ENCODE assay signal across 8 cellular contexts in the genomic region with DNA sequence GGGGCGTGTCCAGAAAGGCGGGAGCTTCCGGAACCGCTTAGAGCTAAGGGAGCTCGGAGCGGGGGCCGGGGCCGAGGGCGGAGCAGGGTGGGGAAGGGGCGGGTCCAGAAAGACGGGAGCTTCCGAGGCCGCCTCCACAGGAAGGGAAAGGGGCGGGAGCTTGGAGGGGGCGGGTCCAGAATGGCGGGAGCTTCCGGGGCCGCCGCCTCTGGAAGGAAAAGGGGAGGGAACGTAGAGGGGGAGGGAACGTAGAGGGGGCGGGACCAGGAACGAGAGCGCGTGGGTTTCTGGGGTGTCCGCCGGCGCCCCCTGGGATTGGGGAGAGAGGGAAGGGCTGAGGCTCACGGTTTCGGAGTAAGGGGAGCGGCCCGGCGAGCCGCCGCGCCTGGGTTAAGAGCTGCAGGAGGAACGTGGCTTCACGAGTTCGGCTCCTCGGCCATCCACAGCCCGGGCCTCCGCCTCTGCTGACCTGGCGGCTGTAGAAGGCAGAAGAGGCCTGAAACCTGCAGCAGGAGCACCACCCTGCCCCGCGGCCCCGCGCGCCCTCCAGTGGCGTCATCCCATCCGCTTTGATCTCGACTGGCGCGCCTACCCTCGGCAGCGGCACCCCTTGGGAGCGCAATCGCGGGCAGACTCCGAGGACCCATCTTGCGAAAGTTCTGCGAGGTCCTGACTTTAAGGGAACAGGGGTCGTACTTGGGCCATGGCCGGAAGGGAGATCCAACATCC. TPM values are rescaled to one million over a fixed set of nuclear protein-coding genes. Genes with fewer than 3 reads are reported as not detected.
DNase-seq lines count a peak whose midpoint lies in the region; ATAC-seq and TF ChIP-seq lines count a peak whose summit lies in the region.

No MANE protein-coding gene starts in this region.

- intact Hi-C loops in IMR-90 (cut with micrococcal nuclease): loop anchor here (2.0 to 10.0 kb wide), 6 partner anchors 96 to 586 kb away; partner anchors contain the start of genes BTBD19, DYNLT4, PLK3 and RNU5D-1

- peak overlapping the region; percentile 87 for H2AK9ac ChIP-seq in IMR-90 (replicated peaks; ENCODE audit: low read depth, low read length, poor library complexity)

- H3K23ac ChIP-seq in IMR-90 (ENCODE audit: low read depth, low read length): peak overlapping the region; percentile 99

- H3K9me1 ChIP-seq in IMR-90 (ENCODE audit: insufficient read depth, low read length): no peaks in the 10 kb centered on the region

- peaks cover 6% of the 10 kb centered on the region; the same call in 1 of the 2 replicates for H3K79me2 ChIP-seq in OCI-LY3 (ENCODE audit: low read length)

- H2BK20ac ChIP-seq in IMR-90 (ENCODE audit: low read depth, low read length): peak overlapping the region; percentile 55; the same call in 1 of the 2 replicates

- peak overlapping the region; percentile 81 for H3K9ac ChIP-seq in IMR-90 (ENCODE audit: low read depth, low read length)
- peak overlapping the region; percentile 95 for H3K9ac ChIP-seq in OCI-LY3 (ENCODE audit: low read length)

- TF ChIP-seq POLR2A in IMR-90 (IDR thresholded peaks at IDR 0.05; ENCODE audit: low read depth, low read length): peak; percentile 72

- peak overlapping the region; percentile 43 for H3K18ac ChIP-seq in IMR-90 (ENCODE audit: low read depth, low read length)

- peak; percentile 72 for TF ChIP-seq RAD21 in IMR-90 (IDR thresholded peaks at IDR 0.05; ENCODE audit: low read length)

- peak overlapping the region; percentile 84 for H4K91ac ChIP-seq in IMR-90 (ENCODE audit: insufficient read depth, low read depth, low read length)

- H3K27ac ChIP-seq in IMR-90 (ENCODE audit: insufficient read depth, low read length) (peak overlapping the region; percentile 86), OCI-LY3 (ENCODE audit: low read length) (peak overlapping the region; percentile 86)

- CTCF ChIA-PET in IMR-90 (lab: Yijun Ruan, JAX): interaction anchor here (0.6 to 7.2 kb wide), 9 partner anchors 12 to 416 kb away, joined by 3 to 53 read pairs (median 4); partner anchors contain the start of gene UROD

- peak overlapping the region; percentile 95 for H4K5ac ChIP-seq in IMR-90 (ENCODE audit: low read depth, low read length)

- dilution Hi-C loops in IMR-90 (cut with HindIII; ENCODE audit: low sequenced_read_pairs, unreplicated experiment): no loop called here

- H3K4me2 ChIP-seq in IMR-90 (ENCODE audit: low read depth, low read length) (peak overlapping the region; percentile 94), OCI-LY3 (ENCODE audit: low read length) (peak overlapping the region; percentile 97)

- peak overlapping the region; percentile 100 for H2AFZ ChIP-seq in IMR-90 (replicated peaks; ENCODE audit: low read length, poor library complexity)
- H2AFZ ChIP-seq in OCI-LY3 (ENCODE audit: low read depth, low read length): peak overlapping the region; percentile 76; the same call in 1 of the 2 replicates

- peak overlapping the region; percentile 68 for H2BK5ac ChIP-seq in IMR-90 (ENCODE audit: low read depth, low read length, poor library complexity, severe bottlenecking)

- no peaks in the 10 kb centered on the region for H4K20me1 ChIP-seq in IMR-90 (ENCODE audit: insufficient read depth, low read length)
- no peaks in the 10 kb centered on the region for H4K20me1 ChIP-seq in OCI-LY3 (ENCODE audit: insufficient read depth, low read length)

- H2AK5ac ChIP-seq in IMR-90 (ENCODE audit: low read depth, low read length): peak overlapping the region; percentile 93

- peaks cover 4% of the 10 kb centered on the region; the same call in 1 of the 2 replicates for H3K4me1 ChIP-seq in IMR-90 (ENCODE audit: control insufficient read depth, insufficient read depth, low read length)
- H3K4me1 ChIP-seq in OCI-LY3 (ENCODE audit: low read length): peaks cover 33% of the 10 kb centered on the region

- H3K4me3 ChIP-seq in IMR-90 (ENCODE audit: insufficient read depth, low read depth, low read length) (peak overlapping the region; percentile 76), OCI-LY3 (ENCODE audit: low read length) (peak overlapping the region; percentile 93), epithelial cell of proximal tubule (ENCODE audit: low read depth, low read length) (peak overlapping the region; percentile 70)

- H3K14ac ChIP-seq in IMR-90 (replicated peaks; ENCODE audit: low read depth, low read length): peak overlapping the region; percentile 99

- H4K8ac ChIP-seq in IMR-90 (ENCODE audit: low read depth in 2 of 2, low read length in 2 of 2): peak overlapping the region; percentile 97 to 98

- no peaks in the 10 kb centered on the region for H3K27me3 ChIP-seq in IMR-90 (ENCODE audit: control insufficient read depth, insufficient read depth, low read length)
- no peaks in the 10 kb centered on the region for H3K27me3 ChIP-seq in OCI-LY3 (ENCODE audit: low read depth, low read length)

- H3K56ac ChIP-seq in IMR-90 (ENCODE audit: extremely low read depth, insufficient read depth, low read length): peak overlapping the region; percentile 83

- H3K9me3 ChIP-seq in IMR-90 (ENCODE audit: control insufficient read depth, insufficient read depth, low read length) (no peaks in the 10 kb centered on the region), OCI-LY3 (ENCODE audit: insufficient read depth, low read length) (no peaks in the 10 kb centered on the region)

- H3K79me1 ChIP-seq in IMR-90 (ENCODE audit: low read depth in 1 of 2, low read length in 2 of 2): peaks cover 0 to 11% of the 10 kb centered on the region in 2 experiments; a peak in 2 of 4 replicates

- no peaks in the 10 kb centered on the region for H3K36me3 ChIP-seq in IMR-90 (ENCODE audit: control insufficient read depth, insufficient read depth, low read length)
- no peaks in the 10 kb centered on the region for H3K36me3 ChIP-seq in OCI-LY3 (replicated peaks; ENCODE audit: low read depth, low read length)

- no peak overlapping the region for H2BK15ac ChIP-seq in IMR-90 (ENCODE audit: low read depth, low read length)

- peak; percentile 68 for TF ChIP-seq CTCF in IMR-90 (conservative IDR thresholded peaks at IDR 0.05; ENCODE audit: low read depth, low read length)
- TF ChIP-seq CTCF in OCI-LY3 (IDR thresholded peaks at IDR 0.05; ENCODE audit: low read depth, low read length): peak; percentile 59
- TF ChIP-seq CTCF in epithelial cell of proximal tubule (conservative IDR thresholded peaks at IDR 0.05; ENCODE audit: low read depth, low read length): peak; percentile 69

- WGBS in IMR-90 (ENCODE audit: extremely low coverage in 2 of 2, insufficient read length in 1 of 2), 2 experiments: 0% methylated on average over 34 of the region's 63 CpGs; no CpG with 5 or more reads in 1 of the 2 experiments

- peak overlapping the region; percentile 99 for H3K4ac ChIP-seq in IMR-90 (ENCODE audit: low read depth, low read length)

- ATAC-seq in GM21526 (IDR thresholded peaks at IDR 0.05; ENCODE audit: low FRiP score, unreplicated experiment) (peak; percentile 59), IMR-90 (ENCODE audit: low read depth) (peak; percentile 96)

- POLR2A ChIA-PET in IMR-90 (lab: Charles Lee; ENCODE audit: unreplicated experiment): interaction anchor here (0.6 to 1.1 kb wide), 8 partner anchors 89 to 944 kb away, joined by 3 to 7 read pairs (median 4); partner anchors contain the start of genes HECTD3, PLK3 and UROD

- in situ Hi-C loops in IMR-90 (cut with MboI; ENCODE audit: low sequenced_read_pairs): loop anchor here (5.0 to 10.0 kb wide), 2 partner anchors 291 to 469 kb away; partner anchors contain the start of genes HECTD3 and UROD

- DNase-seq in DMS153 (lab: John Stamatoyannopoulos, UW) (peak; percentile 98), IMR-90 (peak; percentile 96), activated T-cell treated with anti-CD3 and anti-CD28 coated beads for 4 hours (peak; percentile 99), epithelial cell of proximal tubule (ENCODE audit: low read depth) (peak; percentile 61), mucosa of gallbladder (ENCODE audit: low spot score) (peak; percentile 99)
- DNase-seq in stimulated activated CD8-positive, alpha-beta memory T cell treated with anti-CD3 and anti-CD28 coated beads, Interleukin-4, amount 100 ng/mL, for 24 hours (ENCODE audit: low read depth): peak; percentile 98

- no TSS peak for BruUV-seq in IMR-90 (replicated peaks; lab: Mats Ljungman, UMichigan)

- peak overlapping the region; percentile 81; the same call in 1 of the 2 replicates for H2BK120ac ChIP-seq in IMR-90 (ENCODE audit: low read depth, low read length)

TF ChIP-seq in IMR-90, 13 proteins besides CTCF, POLR2A, EP300 and RAD21 (continues in another document):
- TF ChIP-seq FOS (IDR thresholded peaks at IDR 0.05; ENCODE audit: low read depth, low read length): no peak
- 0 out of 2 replicates have a peak, but pooled peaks have one; percentile 2 for TF ChIP-seq BHLHE40 (IDR thresholded peaks at IDR 0.05; ENCODE audit: low read depth, low read length)
- TF ChIP-seq, protein P1, sequence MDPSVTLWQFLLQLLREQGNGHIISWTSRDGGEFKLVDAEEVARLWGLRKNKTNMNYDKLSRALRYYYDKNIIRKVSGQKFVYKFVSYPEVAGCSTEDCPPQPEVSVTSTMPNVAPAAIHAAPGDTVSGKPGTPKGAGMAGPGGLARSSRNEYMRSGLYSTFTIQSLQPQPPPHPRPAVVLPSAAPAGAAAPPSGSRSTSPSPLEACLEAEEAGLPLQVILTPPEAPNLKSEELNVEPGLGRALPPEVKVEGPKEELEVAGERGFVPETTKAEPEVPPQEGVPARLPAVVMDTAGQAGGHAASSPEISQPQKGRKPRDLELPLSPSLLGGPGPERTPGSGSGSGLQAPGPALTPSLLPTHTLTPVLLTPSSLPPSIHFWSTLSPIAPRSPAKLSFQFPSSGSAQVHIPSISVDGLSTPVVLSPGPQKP (IDR thresholded peaks at IDR 0.05; ENCODE audit: borderline replicate concordance, low read depth, low read length): no peak

RNA-seq across cellular contexts. Expression of gene HPDL, which starts 22.9 kb away (rescaled TPM):
- total RNA-seq in IMR-90 (2012; rRNA removed) (0.54 and 0.56 TPM in 2 replicates), epithelial cell of proximal tubule (2.9 and 11.9 TPM in 2 replicates), mucosa of gallbladder (0.17 TPM)
- polyA plus RNA-seq in IMR-90 (2012; rRNA removed): 1.1 and 1.5 TPM in 2 replicates
- polyA plus RNA-seq in IMR-90 (2012; cell fraction: cytosol; rRNA removed): 1.1 and 1.5 TPM in 2 replicates
- polyA plus RNA-seq in IMR-90 (2012; cell fraction: nucleus; rRNA removed; ENCODE audit: low replicate concordance): 0.44 and 1.0 TPM in 2 replicates

RNA-seq across cellular contexts. Expression of gene TOE1, which starts 36.2 kb away (rescaled TPM):
- total RNA-seq in IMR-90 (2012; rRNA removed): 18.6 and 18.9 TPM in 2 replicates
- 15.5 and 16.8 TPM in 2 replicates for polyA plus RNA-seq in IMR-90 (2012; rRNA removed)
- polyA plus RNA-seq in IMR-90 (2012; cell fraction: cytosol; rRNA removed): 9.0 and 11.3 TPM in 2 replicates
- 16.8 and 18.9 TPM in 2 replicates for polyA plus RNA-seq in IMR-90 (2012; cell fraction: nucleus; rRNA removed; ENCODE audit: low replicate concordance)
- 10.8 and 36.9 TPM in 2 replicates for total RNA-seq in epithelial cell of proximal tubule
- 7.9 TPM for total RNA-seq in mucosa of gallbladder

RNA-seq across cellular contexts. Expression of gene MUTYH, which starts 36.5 kb away (rescaled TPM):
- 8.9 and 9.1 TPM in 2 replicates for total RNA-seq in IMR-90 (2012; rRNA removed)
- polyA plus RNA-seq in IMR-90 (2012; rRNA removed): 14.3 and 14.6 TPM in 2 replicates
- polyA plus RNA-seq in IMR-90 (2012; cell fraction: cytosol; rRNA removed): 7.2 and 8.2 TPM in 2 replicates
- 43.0 and 103 TPM in 2 replicates for polyA plus RNA-seq in IMR-90 (2012; cell fraction: nucleus; rRNA removed; ENCODE audit: low replicate concordance)
- 15.2 and 17.4 TPM in 2 replicates for total RNA-seq in epithelial cell of proximal tubule
- 30.5 TPM for total RNA-seq in mucosa of gallbladder

Comparison
In these comparisons a context has a peak if more than half of its experiments do, and no peak if none do; other contexts are left out.
1. Peak in every context shown above with its lines: DNase-seq, ATAC-seq, H3K4me3 ChIP-seq and H3K27ac ChIP-seq.